ENCODE assay signal across 8 cellular contexts in the genomic region with DNA sequence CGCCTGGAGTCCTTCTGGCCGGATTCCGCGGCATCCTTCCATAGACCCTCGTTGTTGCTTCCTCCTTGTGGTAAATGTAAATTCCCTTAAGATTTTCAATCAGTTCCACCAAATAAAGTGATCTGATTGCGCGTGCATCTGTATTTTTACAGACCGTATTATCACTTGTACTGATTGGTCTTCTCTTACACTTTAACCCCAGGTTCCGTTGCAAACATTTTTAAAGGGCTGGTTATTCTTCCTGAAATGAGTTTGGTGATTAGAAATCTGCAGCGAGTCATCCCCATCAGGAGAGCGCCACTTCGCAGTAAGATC. TPM values are rescaled to one million over a fixed set of nuclear protein-coding genes. Genes with fewer than 3 reads are reported as not detected.
DNase-seq lines count a peak whose midpoint lies in the region; ATAC-seq and TF ChIP-seq lines count a peak whose summit lies in the region.

No MANE protein-coding gene starts in this region.

- POLR2A ChIA-PET in activated CD8-positive, alpha-beta T cell treated with anti-CD3 and anti-CD28 coated beads for 36 hours (lab: Charles Lee): interaction anchor here (1.2 to 1.7 kb wide), 3 partner anchors 10 to 36 kb away, joined by 4 read pairs; no protein-coding TSS in a partner anchor

- no peak for DNase-seq in stimulated activated naive CD8-positive, alpha-beta T cell treated with anti-CD3 and anti-CD28 coated beads, Interleukin-15, Interleukin-2, amounts not matched to agents 100 U/mL and 50 U/mL, for 24 hours
- no peak for DNase-seq in activated CD8-positive, alpha-beta T cell treated with anti-CD3 and anti-CD28 coated beads for 36 hours
- DNase-seq in immature natural killer cell (no peak), hepatic stellate cell (ENCODE audit: low spot score) (no peak)

- H3K9me3 ChIP-seq in subcutaneous abdominal adipose tissue (ENCODE audit: control insufficient read depth in 5 of 5, low read length in 5 of 5): no peaks in the 10 kb centered on the region

- H3K4me3 Mint-ChIP-seq in stimulated activated naive CD8-positive, alpha-beta T cell treated with anti-CD3 and anti-CD28 coated beads, Interleukin-15, Interleukin-2, amounts not matched to agents 100 ng/mL and 50 ng/mL, for 24 hours: peak overlapping the region; percentile 95
- peak overlapping the region; percentile 92 for H3K4me3 Mint-ChIP-seq in activated CD8-positive, alpha-beta T cell treated with anti-CD3 and anti-CD28 coated beads for 36 hours
- peak overlapping the region; percentile 93 to 100 (median 98) for H3K4me3 Mint-ChIP-seq in immature natural killer cell

- no peaks in the 10 kb centered on the region for H3K9me3 Mint-ChIP-seq in stimulated activated naive CD8-positive, alpha-beta T cell treated with anti-CD3 and anti-CD28 coated beads, Interleukin-15, Interleukin-2, amounts not matched to agents 100 ng/mL and 50 ng/mL, for 24 hours
- no peaks in the 10 kb centered on the region for H3K9me3 Mint-ChIP-seq in activated CD8-positive, alpha-beta T cell treated with anti-CD3 and anti-CD28 coated beads for 36 hours
- H3K9me3 Mint-ChIP-seq in immature natural killer cell: no peaks in the 10 kb centered on the region

- intact Hi-C loops in activated CD8-positive, alpha-beta T cell treated with anti-CD3 and anti-CD28 coated beads for 36 hours (cut with micrococcal nuclease): no loop called here

- peaks cover 11 to 46% (median 45%) of the 10 kb centered on the region in 5 donors for H3K4me1 ChIP-seq in subcutaneous abdominal adipose tissue (ENCODE audit: control insufficient read depth in 5 of 5, insufficient read depth in 5 of 5, low read length in 5 of 5)

- no peaks in the 10 kb centered on the region for H3K27me3 Mint-ChIP-seq in stimulated activated naive CD8-positive, alpha-beta T cell treated with anti-CD3 and anti-CD28 coated beads, Interleukin-15, Interleukin-2, amounts not matched to agents 100 ng/mL and 50 ng/mL, for 24 hours
- H3K27me3 Mint-ChIP-seq in activated CD8-positive, alpha-beta T cell treated with anti-CD3 and anti-CD28 coated beads for 36 hours: no peaks in the 10 kb centered on the region
- H3K27me3 Mint-ChIP-seq in immature natural killer cell (ENCODE audit: low read depth in 3 of 3): peaks cover 3 to 17% (median 4%) of the 10 kb centered on the region in 3 donors

- H3K4me1 Mint-ChIP-seq in stimulated activated naive CD8-positive, alpha-beta T cell treated with anti-CD3 and anti-CD28 coated beads, Interleukin-15, Interleukin-2, amounts not matched to agents 100 ng/mL and 50 ng/mL, for 24 hours (ENCODE audit: low read depth): peaks cover 58% of the 10 kb centered on the region
- peaks cover 49% of the 10 kb centered on the region for H3K4me1 Mint-ChIP-seq in activated CD8-positive, alpha-beta T cell treated with anti-CD3 and anti-CD28 coated beads for 36 hours (ENCODE audit: low read depth)
- peaks cover 47 to 61% of the 10 kb centered on the region in 2 donors for H3K4me1 Mint-ChIP-seq in immature natural killer cell

- CTCF ChIA-PET in activated CD8-positive, alpha-beta T cell treated with anti-CD3 and anti-CD28 coated beads for 36 hours (lab: Charles Lee): interaction anchor here (1.6 kb wide), 1 partner anchor 143 kb away, joined by 7 read pairs; no protein-coding TSS in a partner anchor

- H3K36me3 Mint-ChIP-seq in stimulated activated naive CD8-positive, alpha-beta T cell treated with anti-CD3 and anti-CD28 coated beads, Interleukin-15, Interleukin-2, amounts not matched to agents 100 ng/mL and 50 ng/mL, for 24 hours (ENCODE audit: low read depth): peaks cover 50% of the 10 kb centered on the region
- peaks cover 30% of the 10 kb centered on the region for H3K36me3 Mint-ChIP-seq in activated CD8-positive, alpha-beta T cell treated with anti-CD3 and anti-CD28 coated beads for 36 hours (ENCODE audit: low read depth)
- peaks cover 7 to 22% (median 19%) of the 10 kb centered on the region in 3 donors for H3K36me3 Mint-ChIP-seq in immature natural killer cell

- H3K27me3 ChIP-seq in subcutaneous abdominal adipose tissue (ENCODE audit: control insufficient read depth in 5 of 5, insufficient read depth in 4 of 5, low read length in 5 of 5): no peaks in the 10 kb centered on the region

- no peak for ATAC-seq in stimulated activated naive CD8-positive, alpha-beta T cell treated with anti-CD3 and anti-CD28 coated beads, Interleukin-15, Interleukin-2, amounts not matched to agents 100 U/mL and 50 U/mL, for 24 hours
- ATAC-seq in activated CD8-positive, alpha-beta T cell treated with anti-CD3 and anti-CD28 coated beads for 36 hours: peak; percentile 15
- ATAC-seq in HG03159 (IDR thresholded peaks at IDR 0.05; ENCODE audit: unreplicated experiment): no peak
- no peak for ATAC-seq in GM19397 (IDR thresholded peaks at IDR 0.05; ENCODE audit: unreplicated experiment)

- H3K9ac ChIP-seq in subcutaneous abdominal adipose tissue (ENCODE audit: low read length in 5 of 5): peak overlapping the region in 4 of 5 donors; percentile 17 to 91 (median 89)

- no peak for TF ChIP-seq CTCF in activated CD8-positive, alpha-beta T cell treated with anti-CD3 and anti-CD28 coated beads for 36 hours (IDR thresholded peaks at IDR 0.05)

- H3K36me3 ChIP-seq in subcutaneous abdominal adipose tissue (ENCODE audit: control insufficient read depth in 5 of 5, insufficient read depth in 5 of 5, low read length in 5 of 5): peaks cover 0 to 16% (median 7%) of the 10 kb centered on the region in 5 donors

- H3K4me3 ChIP-seq in subcutaneous abdominal adipose tissue (ENCODE audit: low read depth in 1 of 5, low read length in 5 of 5): peak overlapping the region; percentile 80 to 91 (median 85)

- peak overlapping the region; percentile 96 for H3K27ac Mint-ChIP-seq in stimulated activated naive CD8-positive, alpha-beta T cell treated with anti-CD3 and anti-CD28 coated beads, Interleukin-15, Interleukin-2, amounts not matched to agents 100 ng/mL and 50 ng/mL, for 24 hours
- H3K27ac Mint-ChIP-seq in activated CD8-positive, alpha-beta T cell treated with anti-CD3 and anti-CD28 coated beads for 36 hours: peak overlapping the region; percentile 99
- peak overlapping the region; percentile 86 to 99 (median 98) for H3K27ac Mint-ChIP-seq in immature natural killer cell

- peak overlapping the region; percentile 86 for H3K27ac ChIP-seq in subcutaneous abdominal adipose tissue (ENCODE audit: low read depth, low read length)

RNA-seq across cellular contexts. Expression of a gene that starts 0.5 kb away (rescaled TPM):
- 10 to 100 TPM; 14.9 to 16.2 TPM for total RNA-seq in activated CD8-positive, alpha-beta T cell treated with anti-CD3 and anti-CD28 coated beads for 36 hours
- 10 to 100 TPM; 14.2 to 23.5 (median 22.1) TPM for polyA plus RNA-seq in immature natural killer cell

RNA-seq across cellular contexts. Expression of a gene that starts 1.2 kb away (rescaled TPM):
- total RNA-seq in activated CD8-positive, alpha-beta T cell treated with anti-CD3 and anti-CD28 coated beads for 36 hours: 100 to 1,000 TPM; 108 to 112 TPM
- polyA plus RNA-seq in immature natural killer cell: 10 to 100 TPM; 25.9 to 55.3 (median 28.5) TPM

RNA-seq across cellular contexts. Expression of a gene that starts 37.0 kb away (rescaled TPM):
- 10 to 100 TPM; 23.9 to 25.2 TPM for total RNA-seq in activated CD8-positive, alpha-beta T cell treated with anti-CD3 and anti-CD28 coated beads for 36 hours
- 1 to 10 TPM in 1 of 3 donors, under 1 TPM in 2; 0.53 to 1.2 (median 0.91) TPM for polyA plus RNA-seq in immature natural killer cell

RNA-seq across cellular contexts. Expression of a gene that starts 37.3 kb away (rescaled TPM):
- total RNA-seq in activated CD8-positive, alpha-beta T cell treated with anti-CD3 and anti-CD28 coated beads for 36 hours: 10 to 100 TPM; 46.2 to 46.6 TPM
- polyA plus RNA-seq in immature natural killer cell: 10 to 100 TPM in 1 of 3 donors, 1 to 10 TPM in 2; 2.9 to 47.0 (median 6.5) TPM

RNA-seq across cellular contexts. Expression of a gene that starts 58.1 kb away (rescaled TPM):
- 10 to 100 TPM; 20.3 to 20.4 TPM for total RNA-seq in activated CD8-positive, alpha-beta T cell treated with anti-CD3 and anti-CD28 coated beads for 36 hours
- polyA plus RNA-seq in immature natural killer cell: 10 to 100 TPM; 11.3 to 26.2 (median 13.9) TPM
